Comparison of ENCODE assay signal across 13 cellular contexts in genomic region chr1:216686860-216687545, GRCh38. TPM values are rescaled to one million over a fixed set of nuclear protein-coding genes. Genes with fewer than 3 reads are reported as not detected.
DNase-seq lines count a peak whose midpoint lies in the region; ATAC-seq and TF ChIP-seq lines count a peak whose summit lies in the region.
"Had no signal": no experiment of that assay in that cellular context is flagged by ENCODE, and none has a peak within 500 bp of the region (broad histone marks: within the 10 kb centered on the region; RNA-seq: fewer than 3 reads in every experiment).

No MANE protein-coding gene starts in this region.

- no peak overlapping the region for H2AK5ac ChIP-seq in trophoblast cell (ENCODE audit: low read length)

- WGBS in trophoblast cell (ENCODE audit: extremely low coverage, insufficient coverage, insufficient read length): no CpG with 5 or more reads among the region's 12 CpGs

- no peaks in the 10 kb centered on the region for H3K9me3 ChIP-seq in PC-9 (ENCODE audit: insufficient read depth, low read depth)
- no peaks in the 10 kb centered on the region for H3K9me3 ChIP-seq in trophoblast cell (ENCODE audit: insufficient read depth, low read depth, low read length)
- H3K9me3 ChIP-seq: colonic mucosa, lower lobe of right lung had no signal

- H3K4me1 ChIP-seq in PC-9 (replicated peaks; ENCODE audit: insufficient read depth) (no peaks in the 10 kb centered on the region), trophoblast cell (ENCODE audit: control insufficient read depth in 1 of 2, insufficient read depth in 2 of 2, low read length in 2 of 2) (peaks cover 0 to 2% of the 10 kb centered on the region in 2 experiments)
- H3K4me1 ChIP-seq: colonic mucosa, lower lobe of right lung had no signal

- H3K27ac ChIP-seq in PC-9: no peak overlapping the region
- no peak overlapping the region for H3K27ac ChIP-seq in trophoblast cell (ENCODE audit: low read depth, low read length)
- H3K27ac ChIP-seq: colonic mucosa, lower lobe of right lung had no signal

- H4K91ac ChIP-seq in trophoblast cell (ENCODE audit: low read depth, low read length): no peak overlapping the region

- no peak overlapping the region for H3K14ac ChIP-seq in trophoblast cell (ENCODE audit: low read length)

- H3K27me3 ChIP-seq in PC-9 (ENCODE audit: insufficient read depth, low read depth) (no peaks in the 10 kb centered on the region), trophoblast cell (ENCODE audit: insufficient read depth, low read length) (no peaks in the 10 kb centered on the region)
- H3K27me3 ChIP-seq: colonic mucosa had no signal

- CTCF ChIA-PET in HEK293T (lab: Yijun Ruan, JAX): no interaction called here
- CTCF ChIA-PET in PC-9 (lab: Charles Lee): no interaction called here

- H3K36me3 ChIP-seq in PC-9 (ENCODE audit: low read depth) (no peaks in the 10 kb centered on the region), trophoblast cell (ENCODE audit: control insufficient read depth in 1 of 2, insufficient read depth in 2 of 2, low read length in 2 of 2) (no peaks in the 10 kb centered on the region)
- H3K36me3 ChIP-seq: colonic mucosa, lower lobe of right lung had no signal

- intact Hi-C loops in PC-9 (cut with micrococcal nuclease; ENCODE audit: unreplicated experiment) (no loop called here), left cardiac atrium (cut with DNase I) (no loop called here)

- H2AFZ ChIP-seq in PC-9: peak overlapping the region; percentile 49; the same call in 1 of the 2 replicates
- no peak overlapping the region for H2AFZ ChIP-seq in trophoblast cell (ENCODE audit: insufficient read depth, low read length, poor library complexity)

- H2BK120ac ChIP-seq in trophoblast cell (ENCODE audit: insufficient read depth, low read length, poor library complexity): no peak overlapping the region

- DNase-seq in HEK293T (ENCODE audit: extremely low spot score) (peak; percentile 19), PC-9 (no peak), left cardiac atrium (no peak), trophoblast cell (no peak), SKM-1 (lab: John Stamatoyannopoulos, UW; ENCODE audit: unreplicated experiment) (no peak), HPDE6-E6E7 (ENCODE audit: extremely low spot score) (no peak)
- DNase-seq: activated CD4-positive, alpha-beta memory T cell treated with anti-CD3 and anti-CD28 coated beads for 36 hours; activated naive CD4-positive, alpha-beta T cell treated with anti-CD3 and anti-CD28 coated beads, Interleukin-2, amount 10 ng/mL, durations not matched to agents 7 days and 5 days; colonic mucosa; lower lobe of right lung; OCI-M1 had no signal

- ATAC-seq in left cardiac atrium: peak; percentile 64 to 74
- ATAC-seq in HG02763 (IDR thresholded peaks at IDR 0.05; ENCODE audit: unreplicated experiment): no peak
- ATAC-seq: lower lobe of right lung had no signal

- H3K79me1 ChIP-seq in trophoblast cell (ENCODE audit: low read length): no peaks in the 10 kb centered on the region

- H3K9ac ChIP-seq in trophoblast cell (ENCODE audit: low read length): no peak overlapping the region

- no TSS peak for BruUV-seq in PC-9 (replicated peaks; lab: Mats Ljungman, UMichigan)

- no peak overlapping the region for H3K4ac ChIP-seq in trophoblast cell (ENCODE audit: low read depth, low read length)

- no peaks in the 10 kb centered on the region for H3K79me2 ChIP-seq in PC-9 (ENCODE audit: low read depth)
- H3K79me2 ChIP-seq in trophoblast cell (ENCODE audit: control insufficient read depth, insufficient read depth, low read length, poor library complexity): no peaks in the 10 kb centered on the region

- no peak overlapping the region for H4K8ac ChIP-seq in trophoblast cell (ENCODE audit: low read depth, low read length)

- no peak overlapping the region for H3K4me2 ChIP-seq in PC-9
- peak overlapping the region; percentile 40 for H3K4me2 ChIP-seq in trophoblast cell (ENCODE audit: low read length)

- H3K23ac ChIP-seq in trophoblast cell (ENCODE audit: low read length): no peak overlapping the region

- TF ChIP-seq CTCF in PC-9 (conservative IDR thresholded peaks at IDR 0.05): no peak

- no peak overlapping the region for H2BK5ac ChIP-seq in trophoblast cell (ENCODE audit: low read depth, low read length, poor library complexity)

- POLR2A ChIA-PET in HEK293T (lab: Yijun Ruan, JAX) (no interaction called here), PC-9 (lab: Charles Lee; ENCODE audit: unreplicated experiment) (no interaction called here)

- H3F3A ChIP-seq in PC-9 (ENCODE audit: insufficient read depth, low read depth): no peaks in the 10 kb centered on the region

- no peak overlapping the region for H3K4me3 ChIP-seq in PC-9
- no peak overlapping the region for H3K4me3 ChIP-seq in trophoblast cell (ENCODE audit: low read depth, low read length)
- H3K4me3 ChIP-seq: colonic mucosa, lower lobe of right lung had no signal

- H4K20me1 ChIP-seq in PC-9 (ENCODE audit: insufficient read depth): no peaks in the 10 kb centered on the region

- H2BK12ac ChIP-seq in trophoblast cell (ENCODE audit: low read length): no peak overlapping the region

- H3K9me2 ChIP-seq in PC-9 (ENCODE audit: insufficient read depth): no peaks in the 10 kb centered on the region

- no peak overlapping the region for H4K12ac ChIP-seq in trophoblast cell (ENCODE audit: low read depth, low read length)

- H3K18ac ChIP-seq in trophoblast cell (ENCODE audit: low read length): no peak overlapping the region

TF ChIP-seq in HEK293T, 16 proteins besides CTCF, POLR2A, EP300 and RAD21:
- TF ChIP-seq ELF4 (IDR thresholded peaks at IDR 0.05) (no peak), L3MBTL2 (conservative IDR thresholded peaks at IDR 0.05) (no peak), NFRKB (IDR thresholded peaks at IDR 0.05) (no peak), SP1 (IDR thresholded peaks at IDR 0.05) (no peak), SUZ12 (IDR thresholded peaks at IDR 0.05) (no peak), CTBP1 (IDR thresholded peaks at IDR 0.05; ENCODE audit: borderline replicate concordance) (no peak), HDGF (IDR thresholded peaks at IDR 0.05; ENCODE audit: borderline replicate concordance) (no peak), ARNT (IDR thresholded peaks at IDR 0.05) (no peak), FOXK2 (IDR thresholded peaks at IDR 0.05) (no peak), FOXA1 (IDR thresholded peaks at IDR 0.05) (no peak), PKNOX1 (IDR thresholded peaks at IDR 0.05) (no peak), ZNF384 (IDR thresholded peaks at IDR 0.05) (no peak), TARDBP (IDR thresholded peaks at IDR 0.05) (no peak), BHLHE40 (IDR thresholded peaks at IDR 0.05; ENCODE audit: borderline replicate concordance) (no peak), LEF1 (IDR thresholded peaks at IDR 0.05; ENCODE audit: borderline replicate concordance) (no peak), FOXM1 (IDR thresholded peaks at IDR 0.05; ENCODE audit: borderline replicate concordance) (no peak)

RNA-seq across cellular contexts. Expression of gene ESRRG, which starts 36.2 kb away (rescaled TPM):
- not detected in 2 replicates for total RNA-seq in PC-9 (2021)
- 10 to 100 TPM; 17.5 to 29.5 TPM for total RNA-seq in left cardiac atrium
- polyA plus RNA-seq in trophoblast cell (2013): 24.9 and 26.6 TPM in 2 replicates
- total RNA-seq: activated CD4-positive, alpha-beta memory T cell treated with anti-CD3 and anti-CD28 coated beads for 36 hours; pulmonary artery endothelial cell had no signal

Comparison
In these comparisons a context has a peak if more than half of its experiments do, and no peak if none do; other contexts are left out.
1. RNA of gene ESRRG, which starts 36.2 kb away (total RNA-seq): 17.5 to 29.5 TPM in left cardiac atrium; not detected in PC-9; every median in the first group is over 10 times any median in the second.